ENCODE assay signal across 11 cellular contexts in the genomic region with DNA sequence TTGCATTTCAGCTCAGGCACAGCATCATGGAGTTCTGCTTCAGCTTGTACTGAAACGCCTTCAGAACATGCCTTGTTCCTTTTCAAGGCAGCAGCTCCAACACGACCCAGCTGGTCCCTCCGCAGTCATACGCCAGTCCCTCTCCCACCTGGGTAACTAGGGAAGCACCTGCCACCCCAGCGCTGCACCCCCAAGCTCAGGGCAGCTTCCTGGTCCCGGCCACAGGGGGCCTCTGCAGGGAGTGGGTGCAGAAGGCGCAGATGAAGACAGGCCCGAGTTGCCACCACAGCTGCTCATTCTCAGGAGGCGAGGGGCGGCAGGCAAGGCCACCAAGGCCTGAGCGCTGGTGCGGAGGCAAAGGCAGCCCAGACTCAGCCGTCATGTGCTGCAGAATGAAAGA. TPM values are rescaled to one million over a fixed set of nuclear protein-coding genes. Genes with fewer than 3 reads are reported as not detected.
DNase-seq lines count a peak whose midpoint lies in the region; ATAC-seq, FAIRE-seq and TF ChIP-seq lines count a peak whose summit lies in the region.
"Had no signal": no experiment of that assay in that cellular context is flagged by ENCODE, and none has a peak within 500 bp of the region (broad histone marks: within the 10 kb centered on the region; RNA-seq: fewer than 3 reads in every experiment).

No MANE protein-coding gene starts in this region.

- ATAC-seq in activated naive CD8-positive, alpha-beta T cell treated with anti-CD3 and anti-CD28 coated beads, Interleukin-2, amount 10 ng/mL, durations not matched to agents 7 days and 5 days (ENCODE audit: low read depth), result no peak
- ATAC-seq in GM18861 (IDR thresholded peaks at IDR 0.05; ENCODE audit: unreplicated experiment), result no peak

- POLR2A ChIA-PET in activated naive CD8-positive, alpha-beta T cell treated with anti-CD3 and anti-CD28 coated beads, Interleukin-2, amount 10 ng/mL, durations not matched to agents 7 days and 5 days (lab: Charles Lee), result interaction anchor here (1.8 to 7.2 kb wide), 4 partner anchors 13 to 362 kb away, joined by 4 to 104 read pairs (median 23); partner anchors contain the start of genes WDR1 and ZNF518B

- TF ChIP-seq CTCF in kidney (IDR thresholded peaks at IDR 0.05; ENCODE audit: borderline replicate concordance, extremely low read depth, insufficient read depth) (no peak), thyroid gland (IDR thresholded peaks at IDR 0.05) (no peak)

- H3K9ac ChIP-seq in kidney (ENCODE audit: low read length in 2 of 2), result peak overlapping the region in 1 of 2 donors; percentile 53

- 87 to 96% methylated on average over 13 of the region's 13 CpGs for WGBS in thyroid gland, 2 donors

- no peaks in the 10 kb centered on the region for H3K27me3 Mint-ChIP-seq in activated naive CD8-positive, alpha-beta T cell treated with anti-CD3 and anti-CD28 coated beads, Interleukin-2, amount 10 ng/mL, durations not matched to agents 7 days and 5 days

- H3K4me3 Mint-ChIP-seq in activated naive CD8-positive, alpha-beta T cell treated with anti-CD3 and anti-CD28 coated beads, Interleukin-2, amount 10 ng/mL, durations not matched to agents 7 days and 5 days, result peak overlapping the region; percentile 22

- H3K36me3 ChIP-seq in kidney (ENCODE audit: control insufficient read depth in 1 of 2, insufficient read depth in 2 of 2, low read length in 2 of 2), result peaks cover 50 to 72% of the 10 kb centered on the region in 2 donors
- H3K36me3 ChIP-seq in thyroid gland, result peaks cover 76 to 78% of the 10 kb centered on the region in 2 donors

- H3K4me1 ChIP-seq in kidney (ENCODE audit: control insufficient read depth in 1 of 2, insufficient read depth in 1 of 2, low read depth in 1 of 2, low read length in 2 of 2), result peaks cover 53 to 62% of the 10 kb centered on the region in 2 donors
- peaks cover 29 to 49% of the 10 kb centered on the region in 2 donors for H3K4me1 ChIP-seq in thyroid gland

- TF ChIP-seq POLR2A in thyroid gland (IDR thresholded peaks at IDR 0.05), result no peak

- FAIRE-seq in kidney (lab: Jason Lieb, UNC), result no peak
- FAIRE-seq: G401.6 had no signal

- H3K27ac Mint-ChIP-seq in activated naive CD8-positive, alpha-beta T cell treated with anti-CD3 and anti-CD28 coated beads, Interleukin-2, amount 10 ng/mL, durations not matched to agents 7 days and 5 days, result no peak overlapping the region

- intact Hi-C loops in kidney (cut with DNase I), result no loop called here
- intact Hi-C loops in thyroid gland (cut with DNase I), result no loop called here

- H3K36me3 Mint-ChIP-seq in activated naive CD8-positive, alpha-beta T cell treated with anti-CD3 and anti-CD28 coated beads, Interleukin-2, amount 10 ng/mL, durations not matched to agents 7 days and 5 days, result peaks cover 36% of the 10 kb centered on the region

- peak overlapping the region in 1 of 2 donors; percentile 44 for H3K27ac ChIP-seq in kidney (ENCODE audit: low read depth in 2 of 2, low read length in 2 of 2)
- H3K27ac ChIP-seq in thyroid gland, result peak overlapping the region in 2 of 3 donors; percentile 66 to 69

- peak; percentile 67 for DNase-seq in activated CD8-positive, alpha-beta memory T cell treated with anti-CD3 and anti-CD28 coated beads for 24 hours
- DNase-seq in activated CD8-positive, alpha-beta memory T cell treated with anti-CD3 and anti-CD28 coated beads, Interleukin-2, amount 50 U/mL, for 48 hours, result no peak
- peak; percentile 42 for DNase-seq in activated naive CD8-positive, alpha-beta T cell treated with anti-CD3 and anti-CD28 coated beads, Interleukin-2, amount 10 ng/mL, durations not matched to agents 7 days and 5 days
- peak; percentile 76 for DNase-seq in kidney
- DNase-seq in thyroid gland, result no peak
- DNase-seq in NCI-H748 (lab: John Stamatoyannopoulos, UW; ENCODE audit: unreplicated experiment), result no peak
- DNase-seq in middle frontal gyrus (ENCODE audit: extremely low spot score, low spot score), result no peak
- DNase-seq: NCI-H1105 treated with DMSO at 0.1 percent for 48 hours, T1000 had no signal

- H3K9me3 Mint-ChIP-seq in activated naive CD8-positive, alpha-beta T cell treated with anti-CD3 and anti-CD28 coated beads, Interleukin-2, amount 10 ng/mL, durations not matched to agents 7 days and 5 days, result no peaks in the 10 kb centered on the region

- H3K9me3 ChIP-seq in kidney (ENCODE audit: control insufficient read depth in 1 of 2, low read length in 2 of 2), result no peaks in the 10 kb centered on the region
- no peaks in the 10 kb centered on the region for H3K9me3 ChIP-seq in thyroid gland

- H3K27me3 ChIP-seq in thyroid gland, result no peaks in the 10 kb centered on the region

- no peak overlapping the region for H3K4me3 ChIP-seq in kidney (ENCODE audit: low read length in 2 of 2)
- H3K4me3 ChIP-seq in thyroid gland (replicated peaks in 1 of 3), result no peak overlapping the region

- peaks cover 72% of the 10 kb centered on the region for H3K4me1 Mint-ChIP-seq in activated naive CD8-positive, alpha-beta T cell treated with anti-CD3 and anti-CD28 coated beads, Interleukin-2, amount 10 ng/mL, durations not matched to agents 7 days and 5 days

RNA-seq across cellular contexts. Expression of gene WDR1, which starts 21.8 kb away (rescaled TPM):
- 100 to 1,000 TPM; 371 to 372 TPM for total RNA-seq in activated naive CD8-positive, alpha-beta T cell treated with anti-CD3 and anti-CD28 coated beads, Interleukin-2, amount 10 ng/mL, durations not matched to agents 7 days and 5 days
- total RNA-seq in kidney, result 313 TPM
- 176 TPM for polyA plus RNA-seq in kidney (ENCODE audit: insufficient read depth, low read depth, low replicate concordance)
- 100 to 1,000 TPM; 122 to 238 (median 213) TPM for total RNA-seq in thyroid gland

Comparison
In these comparisons a context has a peak if more than half of its experiments do, and no peak if none do; other contexts are left out.
1. DNase-seq: peak in activated CD8-positive, alpha-beta memory T cell treated with anti-CD3 and anti-CD28 coated beads for 24 hours (single experiment), activated naive CD8-positive, alpha-beta T cell treated with anti-CD3 and anti-CD28 coated beads, Interleukin-2, amount 10 ng/mL, durations not matched to agents 7 days and 5 days (single experiment) and kidney (single experiment); none in activated CD8-positive, alpha-beta memory T cell treated with anti-CD3 and anti-CD28 coated beads, Interleukin-2, amount 50 U/mL, for 48 hours (single experiment), thyroid gland (0 of 2), NCI-H748 (single experiment) and middle frontal gyrus (single experiment).